Comparison of ENCODE assay signal across 1 cellular context in the genomic region with DNA sequence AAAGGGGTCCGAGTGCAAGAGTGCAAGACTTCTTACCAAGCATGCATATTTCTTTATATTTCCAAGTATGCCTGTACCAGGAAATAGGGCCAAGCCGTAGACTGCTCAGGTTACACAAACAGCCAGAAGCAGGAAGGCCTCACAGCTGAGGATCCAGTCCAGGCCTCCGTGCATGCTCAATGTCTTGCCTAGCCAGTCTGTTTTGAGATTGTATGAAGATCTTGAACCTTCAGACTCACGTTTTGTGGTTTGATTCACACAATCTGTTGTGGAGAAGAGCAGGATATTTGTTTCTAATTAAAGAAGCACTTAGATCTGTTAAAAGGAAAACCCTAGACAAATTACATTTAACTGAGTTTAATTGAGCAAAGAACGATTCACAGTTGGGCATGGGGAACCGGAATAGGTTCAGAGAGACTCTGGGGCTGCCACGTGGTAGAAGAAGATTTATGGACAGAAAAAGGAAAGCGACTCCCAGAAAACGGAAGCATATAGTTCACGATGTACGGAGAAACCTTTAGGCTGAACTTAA.
TF ChIP-seq lines count a peak whose summit lies in the region.

No MANE protein-coding gene starts in this region.

TF ChIP-seq in HepG2, 621 proteins besides CTCF, POLR2A, EP300 and RAD21 (continued from another document and continues in another):
- TF ChIP-seq, protein P1, sequence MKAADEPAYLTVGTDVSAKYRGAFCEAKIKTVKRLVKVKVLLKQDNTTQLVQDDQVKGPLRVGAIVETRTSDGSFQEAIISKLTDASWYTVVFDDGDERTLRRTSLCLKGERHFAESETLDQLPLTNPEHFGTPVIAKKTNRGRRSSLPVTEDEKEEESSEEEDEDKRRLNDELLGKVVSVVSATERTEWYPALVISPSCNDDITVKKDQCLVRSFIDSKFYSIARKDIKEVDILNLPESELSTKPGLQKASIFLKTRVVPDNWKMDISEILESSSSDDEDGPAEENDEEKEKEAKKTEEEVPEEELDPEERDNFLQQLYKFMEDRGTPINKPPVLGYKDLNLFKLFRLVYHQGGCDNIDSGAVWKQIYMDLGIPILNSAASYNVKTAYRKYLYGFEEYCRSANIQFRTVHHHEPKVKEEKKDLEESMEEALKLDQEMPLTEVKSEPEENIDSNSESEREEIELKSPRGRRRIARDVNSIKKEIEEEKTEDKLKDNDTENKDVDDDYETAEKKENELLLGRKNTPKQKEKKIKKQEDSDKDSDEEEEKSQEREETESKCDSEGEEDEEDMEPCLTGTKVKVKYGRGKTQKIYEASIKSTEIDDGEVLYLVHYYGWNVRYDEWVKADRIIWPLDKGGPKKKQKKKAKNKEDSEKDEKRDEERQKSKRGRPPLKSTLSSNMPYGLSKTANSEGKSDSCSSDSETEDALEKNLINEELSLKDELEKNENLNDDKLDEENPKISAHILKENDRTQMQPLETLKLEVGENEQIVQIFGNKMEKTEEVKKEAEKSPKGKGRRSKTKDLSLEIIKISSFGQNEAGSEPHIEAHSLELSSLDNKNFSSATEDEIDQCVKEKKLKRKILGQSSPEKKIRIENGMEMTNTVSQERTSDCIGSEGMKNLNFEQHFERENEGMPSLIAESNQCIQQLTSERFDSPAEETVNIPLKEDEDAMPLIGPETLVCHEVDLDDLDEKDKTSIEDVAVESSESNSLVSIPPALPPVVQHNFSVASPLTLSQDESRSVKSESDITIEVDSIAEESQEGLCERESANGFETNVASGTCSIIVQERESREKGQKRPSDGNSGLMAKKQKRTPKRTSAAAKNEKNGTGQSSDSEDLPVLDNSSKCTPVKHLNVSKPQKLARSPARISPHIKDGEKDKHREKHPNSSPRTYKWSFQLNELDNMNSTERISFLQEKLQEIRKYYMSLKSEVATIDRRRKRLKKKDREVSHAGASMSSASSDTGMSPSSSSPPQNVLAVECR (CRISPR knock-in tag; IDR thresholded peaks at IDR 0.05; ENCODE audit: borderline replicate concordance) = no peak
- TF ChIP-seq PCBP1 (IDR thresholded peaks at IDR 0.05; ENCODE audit: borderline replicate concordance, low read depth, low read length) = no peak
- TF ChIP-seq ZNF800 (CRISPR knock-in tag; IDR thresholded peaks at IDR 0.05) = no peak
- TF ChIP-seq, protein P2, sequence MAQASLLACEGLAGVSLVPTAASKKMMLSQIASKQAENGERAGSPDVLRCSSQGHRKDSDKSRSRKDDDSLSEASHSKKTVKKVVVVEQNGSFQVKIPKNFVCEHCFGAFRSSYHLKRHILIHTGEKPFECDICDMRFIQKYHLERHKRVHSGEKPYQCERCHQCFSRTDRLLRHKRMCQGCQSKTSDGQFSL (CRISPR knock-in tag; IDR thresholded peaks at IDR 0.05) = no peak
- TF ChIP-seq SIX4 (CRISPR knock-in tag; IDR thresholded peaks at IDR 0.05) = peak; percentile 52; the same call in 1 of the 2 replicates
- TF ChIP-seq HMG20A (CRISPR knock-in tag; IDR thresholded peaks at IDR 0.05; ENCODE audit: borderline replicate concordance) = no peak
- no peak for TF ChIP-seq YY1 (IDR thresholded peaks at IDR 0.05; ENCODE audit: insufficient read depth, insufficient replicate concordance, low read depth, low read length)
- no peak for TF ChIP-seq CHD2 (IDR thresholded peaks at IDR 0.05; ENCODE audit: low read depth, low read length)
- no peak for TF ChIP-seq ZBTB8A (CRISPR knock-in tag; IDR thresholded peaks at IDR 0.05; ENCODE audit: borderline replicate concordance, low read depth)
- no peak for TF ChIP-seq RCOR2 (CRISPR knock-in tag; IDR thresholded peaks at IDR 0.05)
- no peak for TF ChIP-seq KDM4B (CRISPR knock-in tag; IDR thresholded peaks at IDR 0.05)
- TF ChIP-seq, protein P3, sequence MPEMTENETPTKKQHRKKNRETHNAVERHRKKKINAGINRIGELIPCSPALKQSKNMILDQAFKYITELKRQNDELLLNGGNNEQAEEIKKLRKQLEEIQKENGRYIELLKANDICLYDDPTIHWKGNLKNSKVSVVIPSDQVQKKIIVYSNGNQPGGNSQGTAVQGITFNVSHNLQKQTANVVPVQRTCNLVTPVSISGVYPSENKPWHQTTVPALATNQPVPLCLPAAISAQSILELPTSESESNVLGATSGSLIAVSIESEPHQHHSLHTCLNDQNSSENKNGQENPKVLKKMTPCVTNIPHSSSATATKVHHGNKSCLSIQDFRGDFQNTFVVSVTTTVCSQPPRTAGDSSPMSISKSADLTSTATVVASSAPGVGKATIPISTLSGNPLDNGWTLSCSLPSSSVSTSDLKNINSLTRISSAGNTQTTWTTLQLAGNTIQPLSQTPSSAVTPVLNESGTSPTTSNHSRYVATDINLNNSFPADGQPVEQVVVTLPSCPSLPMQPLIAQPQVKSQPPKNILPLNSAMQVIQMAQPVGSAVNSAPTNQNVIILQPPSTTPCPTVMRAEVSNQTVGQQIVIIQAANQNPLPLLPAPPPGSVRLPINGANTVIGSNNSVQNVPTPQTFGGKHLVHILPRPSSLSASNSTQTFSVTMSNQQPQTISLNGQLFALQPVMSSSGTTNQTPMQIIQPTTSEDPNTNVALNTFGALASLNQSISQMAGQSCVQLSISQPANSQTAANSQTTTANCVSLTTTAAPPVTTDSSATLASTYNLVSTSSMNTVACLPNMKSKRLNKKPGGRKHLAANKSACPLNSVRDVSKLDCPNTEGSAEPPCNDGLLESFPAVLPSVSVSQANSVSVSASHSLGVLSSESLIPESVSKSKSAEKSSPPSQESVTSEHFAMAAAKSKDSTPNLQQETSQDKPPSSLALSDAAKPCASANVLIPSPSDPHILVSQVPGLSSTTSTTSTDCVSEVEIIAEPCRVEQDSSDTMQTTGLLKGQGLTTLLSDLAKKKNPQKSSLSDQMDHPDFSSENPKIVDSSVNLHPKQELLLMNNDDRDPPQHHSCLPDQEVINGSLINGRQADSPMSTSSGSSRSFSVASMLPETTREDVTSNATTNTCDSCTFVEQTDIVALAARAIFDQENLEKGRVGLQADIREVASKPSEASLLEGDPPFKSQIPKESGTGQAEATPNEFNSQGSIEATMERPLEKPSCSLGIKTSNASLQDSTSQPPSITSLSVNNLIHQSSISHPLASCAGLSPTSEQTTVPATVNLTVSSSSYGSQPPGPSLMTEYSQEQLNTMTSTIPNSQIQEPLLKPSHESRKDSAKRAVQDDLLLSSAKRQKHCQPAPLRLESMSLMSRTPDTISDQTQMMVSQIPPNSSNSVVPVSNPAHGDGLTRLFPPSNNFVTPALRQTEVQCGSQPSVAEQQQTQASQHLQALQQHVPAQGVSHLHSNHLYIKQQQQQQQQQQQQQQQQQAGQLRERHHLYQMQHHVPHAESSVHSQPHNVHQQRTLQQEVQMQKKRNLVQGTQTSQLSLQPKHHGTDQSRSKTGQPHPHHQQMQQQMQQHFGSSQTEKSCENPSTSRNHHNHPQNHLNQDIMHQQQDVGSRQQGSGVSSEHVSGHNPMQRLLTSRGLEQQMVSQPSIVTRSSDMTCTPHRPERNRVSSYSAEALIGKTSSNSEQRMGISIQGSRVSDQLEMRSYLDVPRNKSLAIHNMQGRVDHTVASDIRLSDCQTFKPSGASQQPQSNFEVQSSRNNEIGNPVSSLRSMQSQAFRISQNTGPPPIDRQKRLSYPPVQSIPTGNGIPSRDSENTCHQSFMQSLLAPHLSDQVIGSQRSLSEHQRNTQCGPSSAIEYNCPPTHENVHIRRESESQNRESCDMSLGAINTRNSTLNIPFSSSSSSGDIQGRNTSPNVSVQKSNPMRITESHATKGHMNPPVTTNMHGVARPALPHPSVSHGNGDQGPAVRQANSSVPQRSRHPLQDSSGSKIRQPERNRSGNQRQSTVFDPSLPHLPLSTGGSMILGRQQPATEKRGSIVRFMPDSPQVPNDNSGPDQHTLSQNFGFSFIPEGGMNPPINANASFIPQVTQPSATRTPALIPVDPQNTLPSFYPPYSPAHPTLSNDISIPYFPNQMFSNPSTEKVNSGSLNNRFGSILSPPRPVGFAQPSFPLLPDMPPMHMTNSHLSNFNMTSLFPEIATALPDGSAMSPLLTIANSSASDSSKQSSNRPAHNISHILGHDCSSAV (CRISPR knock-in tag; IDR thresholded peaks at IDR 0.05; ENCODE audit: borderline replicate concordance) = no peak
- TF ChIP-seq SOX13 (IDR thresholded peaks at IDR 0.05) = no peak
- TF ChIP-seq SOX13 (CRISPR knock-in tag; conservative IDR thresholded peaks at IDR 0.05 in 1 of 2, IDR thresholded peaks at IDR 0.05 in 1 of 2) = 0 out of 4 replicates have a peak, but pooled peaks of 1 of the 2 experiments have one; percentile 9
- no peak for TF ChIP-seq EZH2 (conservative IDR thresholded peaks at IDR 0.05; ENCODE audit: low read depth, low read length)
- TF ChIP-seq NCOR1 (IDR thresholded peaks at IDR 0.05; ENCODE audit: borderline replicate concordance, low read length) = 0 out of 2 replicates have a peak, but pooled peaks have one; percentile 25
- TF ChIP-seq, protein P4, sequence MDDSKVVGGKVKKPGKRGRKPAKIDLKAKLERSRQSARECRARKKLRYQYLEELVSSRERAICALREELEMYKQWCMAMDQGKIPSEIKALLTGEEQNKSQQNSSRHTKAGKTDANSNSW (CRISPR knock-in tag; IDR thresholded peaks at IDR 0.05; ENCODE audit: borderline replicate concordance) = no peak
- TF ChIP-seq HDAC1 (CRISPR knock-in tag; IDR thresholded peaks at IDR 0.05) = peak; percentile 22; the same call in 1 of the 2 replicates
- TF ChIP-seq HNF1A (IDR thresholded peaks at IDR 0.05; ENCODE audit: low read depth) = no peak
- TF ChIP-seq HNF1A (CRISPR knock-in tag; IDR thresholded peaks at IDR 0.05; ENCODE audit: borderline replicate concordance) = no peak
- no peak for TF ChIP-seq YEATS4 (CRISPR knock-in tag; IDR thresholded peaks at IDR 0.05; ENCODE audit: borderline replicate concordance)
- no peak for TF ChIP-seq AHR (CRISPR knock-in tag; IDR thresholded peaks at IDR 0.05)
- no peak for TF ChIP-seq SALL2 (CRISPR knock-in tag; IDR thresholded peaks at IDR 0.05)
- no peak for TF ChIP-seq ZNF891 (CRISPR knock-in tag; IDR thresholded peaks at IDR 0.05)
- TF ChIP-seq E2F2 (CRISPR knock-in tag; IDR thresholded peaks at IDR 0.05; ENCODE audit: borderline replicate concordance) = no peak
- TF ChIP-seq SAP130 (CRISPR knock-in tag; IDR thresholded peaks at IDR 0.05; ENCODE audit: low read depth) = peak; percentile 71
- TF ChIP-seq ZNF230 (CRISPR knock-in tag; IDR thresholded peaks at IDR 0.05) = no peak
- no peak for TF ChIP-seq ZNF770 (CRISPR knock-in tag; IDR thresholded peaks at IDR 0.05)
- no peak for TF ChIP-seq ZNF34 (CRISPR knock-in tag; IDR thresholded peaks at IDR 0.05; ENCODE audit: borderline replicate concordance)
- TF ChIP-seq ZNF703 (CRISPR knock-in tag; IDR thresholded peaks at IDR 0.05; ENCODE audit: borderline replicate concordance) = no peak
- TF ChIP-seq GZF1 (CRISPR knock-in tag; IDR thresholded peaks at IDR 0.05) = no peak
- TF ChIP-seq ZNF10 (CRISPR knock-in tag; IDR thresholded peaks at IDR 0.05; ENCODE audit: borderline replicate concordance, low read depth) = no peak
